In genomic region chr3:59919581-59919980, GRCh38 we compare ENCODE assay signal across 35 cellular contexts.
"Had no signal": no experiment of that assay in that cellular context is flagged by ENCODE, and none has a peak within 500 bp of the region (broad histone marks: within the 10 kb centered on the region; RNA-seq: fewer than 3 reads in every experiment).

No MANE protein-coding gene starts in this region.

- H3K4me1 ChIP-seq: adrenal gland, Peyer's patch, SJSA1 had no signal

- H3K27ac Mint-ChIP-seq: activated B cell treated with CpG ODN at 0.5 μM for 24 hours; activated CD8-positive, alpha-beta T cell treated with anti-CD3 and anti-CD28 coated beads for 36 hours; activated naive CD8-positive, alpha-beta T cell treated with anti-CD3 and anti-CD28 coated beads for 36 hours; activated T-cell treated with anti-CD3 and anti-CD28 coated beads, Interleukin-2, amount 50 U/mL, for 72 hours; activated T-helper 17 cell treated with anti-CD3 and anti-CD28 coated beads, Interleukin-2, amount 50 U/mL, for 72 hours had no signal

- H3K36me3 Mint-ChIP-seq: brain had no signal

- H3K9me3 Mint-ChIP-seq: activated B cell treated with CpG ODN at 0.5 μM for 24 hours had no signal

- H3K36me3 ChIP-seq: adrenal gland, Peyer's patch, SJSA1 had no signal

- DNase-seq: activated B cell treated with CpG ODN at 0.5 μM for 24 hours; activated CD4-positive, alpha-beta T cell treated with anti-CD3 and anti-CD28 coated beads for 4 hours; activated CD4-positive, alpha-beta T cell treated with anti-CD3 and anti-CD28 coated beads, Interleukin-2, amount 50 U/mL, for 4 hours; activated CD4-positive, CD25-positive, alpha-beta regulatory T cell treated with anti-CD3 and anti-CD28 coated beads, Interleukin-2, amount 50 U/mL, for 72 hours; activated CD8-positive, alpha-beta T cell treated with anti-CD3 and anti-CD28 coated beads for 36 hours; activated effector memory CD4-positive, alpha-beta T cell treated with anti-CD3 and anti-CD28 coated beads, Interleukin-2, amount 50 U/mL, for 16 hours; activated naive CD4-positive, alpha-beta T cell treated with Interleukin-2 at 50 U/mL for 16 hours; activated naive CD8-positive, alpha-beta T cell treated with anti-CD3 and anti-CD28 coated beads for 36 hours; activated T-cell treated with anti-CD3 and anti-CD28 coated beads, Interleukin-2, amount 50 U/mL, for 1 hour; activated T-cell treated with anti-CD3 and anti-CD28 coated beads, Interleukin-2, amount 50 U/mL, for 72 hours; adrenal gland; anterior cingulate cortex; MM.1S; MV-4-11; NCI-H1092; NCI-H1436 treated with DMSO at 0.1 percent for 48 hours; NCI-H1694 treated with DMSO at 0.1 percent for 48 hours; NCI-H2029; NCI-H345; NCI-H524 treated with DMSO at 0.1 percent for 48 hours; NCI-H748 treated with DMSO at 0.1 percent for 48 hours; NK-92 treated with Interleukin-12 subunit alpha and Interleukin-12 subunit beta, amount 100 ng/mL, for 24 hours; PC-3; Peyer's patch; RPMI8226; SHP77 treated with DMSO at 0.1 percent for 48 hours; T-helper 1 cell; T-helper 2 cell; T-helper 9 cell had no signal

- H3K4me3 Mint-ChIP-seq: activated B cell treated with CpG ODN at 0.5 μM for 24 hours; activated CD8-positive, alpha-beta T cell treated with anti-CD3 and anti-CD28 coated beads for 36 hours; activated naive CD8-positive, alpha-beta T cell treated with anti-CD3 and anti-CD28 coated beads for 36 hours; activated T-cell treated with anti-CD3 and anti-CD28 coated beads, Interleukin-2, amount 50 U/mL, for 72 hours; activated T-helper 17 cell treated with anti-CD3 and anti-CD28 coated beads, Interleukin-2, amount 50 U/mL, for 72 hours; brain had no signal

- H3K4me1 Mint-ChIP-seq: activated B cell treated with CpG ODN at 0.5 μM for 24 hours had no signal

- H3K27me3 Mint-ChIP-seq: activated B cell treated with CpG ODN at 0.5 μM for 24 hours; activated CD8-positive, alpha-beta T cell treated with anti-CD3 and anti-CD28 coated beads for 36 hours; activated naive CD8-positive, alpha-beta T cell treated with anti-CD3 and anti-CD28 coated beads for 36 hours; activated T-helper 17 cell treated with anti-CD3 and anti-CD28 coated beads, Interleukin-2, amount 50 U/mL, for 72 hours had no signal

- H3K27me3 ChIP-seq: adrenal gland, Peyer's patch, SJSA1 had no signal

- ATAC-seq: activated CD8-positive, alpha-beta T cell treated with anti-CD3 and anti-CD28 coated beads for 36 hours; activated T-cell treated with anti-CD3 and anti-CD28 coated beads, Interleukin-2, amount 50 U/mL, for 72 hours; activated T-helper 17 cell treated with anti-CD3 and anti-CD28 coated beads, Interleukin-2, amount 50 U/mL, for 72 hours; PC-3; SK-N-SH treated with all-trans-retinoic acid at 6 μM for 48 hours had no signal

- H3K4me3 ChIP-seq: adrenal gland, Peyer's patch, SJSA1 had no signal

- H3K27ac ChIP-seq: adrenal gland, KMS-11, Peyer's patch, SJSA1, VCaP had no signal

- H3K9me3 ChIP-seq: adrenal gland, Peyer's patch, SJSA1 had no signal
